21 cellular contexts compared by ENCODE assay signal in genomic region chr3:150020527-150020926, GRCh38. TPM values are rescaled to one million over a fixed set of nuclear protein-coding genes. Genes with fewer than 3 reads are reported as not detected.
A peak's percentile ranks its signal among the peaks of the same experiment; 100 is the strongest.
DNase-seq lines count a peak whose midpoint lies in the region; ATAC-seq and TF ChIP-seq lines count a peak whose summit lies in the region.
"Had no signal": no experiment of that assay in that cellular context is flagged by ENCODE, and none has a peak within 500 bp of the region (broad histone marks: within the 10 kb centered on the region; RNA-seq: fewer than 3 reads in every experiment).

No MANE protein-coding gene starts in this region.

- TF ChIP-seq CTCF in HFFc6 (IDR thresholded peaks at IDR 0.05) (no peak), fibroblast of mammary gland (conservative IDR thresholded peaks at IDR 0.05; ENCODE audit: control insufficient read depth, insufficient read depth, low read depth, low read length) (no peak), smooth muscle cell (IDR thresholded peaks at IDR 0.05; ENCODE audit: borderline replicate concordance, insufficient read depth, poor library complexity, severe bottlenecking) (no peak)

- peak overlapping the region; percentile 55 for H3K27ac ChIP-seq in smooth muscle cell (ENCODE audit: low read depth)
- H3K27ac ChIP-seq: left lung, Peyer's patch, right lobe of liver, upper lobe of left lung had no signal

- H3K27ac Mint-ChIP-seq in HFFc6: peak overlapping the region; percentile 69; the same call in 1 of the 2 replicates
- H3K27ac Mint-ChIP-seq: stimulated activated naive CD8-positive, alpha-beta T cell treated with anti-CD3 and anti-CD28 coated beads, Interleukin-15, amount 100 ng/mL, for 72 hours had no signal

- H3K4me1 Mint-ChIP-seq in HFFc6 (ENCODE audit: low read depth): peaks cover 49% of the 10 kb centered on the region
- H3K4me1 Mint-ChIP-seq: stimulated activated naive CD8-positive, alpha-beta T cell treated with anti-CD3 and anti-CD28 coated beads, Interleukin-15, amount 100 ng/mL, for 72 hours had no signal

- H3K4me2 ChIP-seq in smooth muscle cell: no peak overlapping the region

- H3K27me3 Mint-ChIP-seq in HFFc6 (ENCODE audit: insufficient read depth): peaks cover 5% of the 10 kb centered on the region

- H2AFZ ChIP-seq in smooth muscle cell (ENCODE audit: low read depth): no peak overlapping the region

- H3K36me3 Mint-ChIP-seq in HFFc6 (ENCODE audit: low read depth): peaks cover 36% of the 10 kb centered on the region

- H3K9me3 Mint-ChIP-seq in HFFc6: peaks cover 24% of the 10 kb centered on the region

- H3F3A ChIP-seq in smooth muscle cell (ENCODE audit: low read depth): peaks cover 10% of the 10 kb centered on the region

- H3K4me3 Mint-ChIP-seq in HFFc6: peak overlapping the region; percentile 20; the same call in 1 of the 2 replicates
- H3K4me3 Mint-ChIP-seq: stimulated activated naive CD8-positive, alpha-beta T cell treated with anti-CD3 and anti-CD28 coated beads, Interleukin-15, amount 100 ng/mL, for 72 hours had no signal

- H3K4me3 ChIP-seq in fibroblast of mammary gland (ENCODE audit: control insufficient read depth, low read depth, low read length) (no peak overlapping the region), smooth muscle cell (no peak overlapping the region)
- H3K4me3 ChIP-seq: left lung, Peyer's patch, right lobe of liver, upper lobe of left lung had no signal

- ATAC-seq in HG02571 (IDR thresholded peaks at IDR 0.05; ENCODE audit: unreplicated experiment): no peak
- ATAC-seq: left lung; right lobe of liver; stimulated activated naive CD8-positive, alpha-beta T cell treated with anti-CD3 and anti-CD28 coated beads, Interleukin-15, amount 100 ng/mL, for 72 hours had no signal

- H4K20me1 ChIP-seq in smooth muscle cell (ENCODE audit: low read depth): no peaks in the 10 kb centered on the region

- DNase-seq in HFFc6: peak; percentile 76
- DNase-seq in T1000 (lab: John Stamatoyannopoulos, UW): peak; percentile 7
- peak; percentile 38 for DNase-seq in fibroblast of mammary gland (ENCODE audit: low read depth)
- no peak for DNase-seq in smooth muscle cell (lab: John Stamatoyannopoulos, UW; ENCODE audit: unreplicated experiment)
- no peak for DNase-seq in NCI-H526 (lab: John Stamatoyannopoulos, UW)
- DNase-seq in OCI-M1 (lab: John Stamatoyannopoulos, UW): no peak
- DNase-seq in OCI-M2 (lab: John Stamatoyannopoulos, UW; ENCODE audit: unreplicated experiment): no peak
- DNase-seq: activated CD4-positive, alpha-beta T cell treated with anti-CD3 and anti-CD28 coated beads, Interleukin-2, amount 50 U/mL, for 4 hours; activated naive CD4-positive, alpha-beta T cell treated with Interleukin-2 at 50 U/mL for 16 hours; effector CD4-positive, alpha-beta T cell; left lung; NCI-H2081; NCI-H69; occipital lobe; Peyer's patch; right lobe of liver; stimulated activated CD4-positive, alpha-beta T cell treated with anti-CD3 and anti-CD28 coated beads, Interleukin-1b, Interleukin-23, amount 100 ng/mL, for 48 hours; stimulated activated naive CD8-positive, alpha-beta T cell treated with anti-CD3 and anti-CD28 coated beads, Interleukin-15, amount 100 ng/mL, for 72 hours; SW 1271; upper lobe of left lung had no signal

- no peaks in the 10 kb centered on the region for H3K79me2 ChIP-seq in smooth muscle cell (ENCODE audit: low read depth)

- 59% methylated on average over 1 of the region's 1 CpG for WGBS in smooth muscle cell (ENCODE audit: low lambda C conversion rate)

- H3K27me3 ChIP-seq in smooth muscle cell (ENCODE audit: low read depth): no peaks in the 10 kb centered on the region
- H3K27me3 ChIP-seq: left lung, Peyer's patch, right lobe of liver, upper lobe of left lung had no signal

- H3K9ac ChIP-seq in smooth muscle cell (ENCODE audit: low read depth): no peak overlapping the region

- H3K36me3 ChIP-seq in smooth muscle cell (ENCODE audit: low read depth): no peaks in the 10 kb centered on the region
- H3K36me3 ChIP-seq: left lung, Peyer's patch, right lobe of liver, upper lobe of left lung had no signal

- H3K9me3 ChIP-seq in smooth muscle cell (replicated peaks; ENCODE audit: low read depth): no peaks in the 10 kb centered on the region
- H3K9me3 ChIP-seq: Peyer's patch had no signal

- H3K4me1 ChIP-seq in smooth muscle cell (ENCODE audit: low read depth): peaks cover 13% of the 10 kb centered on the region
- H3K4me1 ChIP-seq: left lung, Peyer's patch, right lobe of liver, upper lobe of left lung had no signal

RNA-seq across cellular contexts. Expression of gene PFN2, which starts 49.8 kb away (rescaled TPM):
- total RNA-seq in HFFc6 (2021; fragmentation: NEBNext Ultra II Directional; extraction: Animal tissue kit (Norgen Biotek cat#: 25700)): 100 to 1,000 TPM; 369 to 470 (median 454) TPM
- 255 and 265 TPM in 2 replicates for total RNA-seq in smooth muscle cell
- polyA plus RNA-seq in smooth muscle cell: 209 and 239 TPM in 2 replicates

Comparison
In these comparisons a context has a peak if more than half of its experiments do, and no peak if none do; other contexts are left out.
1. DNase-seq: peak in HFFc6 (single experiment), T1000 (single experiment) and fibroblast of mammary gland (single experiment); none in smooth muscle cell (single experiment), NCI-H526 (0 of 2), OCI-M1 (single experiment) and OCI-M2 (single experiment).